24 cellular contexts compared by ENCODE assay signal in genomic region chr12:32062841-32063240, GRCh38.
DNase-seq lines count a peak whose midpoint lies in the region; ATAC-seq, FAIRE-seq and TF ChIP-seq lines count a peak whose summit lies in the region.
"Had no signal": no experiment of that assay in that cellular context is flagged by ENCODE, and none has a peak within 500 bp of the region (broad histone marks: within the 10 kb centered on the region; RNA-seq: fewer than 3 reads in every experiment).

No MANE protein-coding gene starts in this region.

- no peak overlapping the region for H3K4me3 Mint-ChIP-seq in memory B cell
- H3K4me3 Mint-ChIP-seq: activated naive CD8-positive, alpha-beta T cell treated with anti-CD3 and anti-CD28 coated beads, Interleukin-2, amount 10 ng/mL, durations not matched to agents 7 days and 5 days; natural killer cell treated with Interleukin-12 subunit alpha and Interleukin-12 subunit beta and Interleukin-15 and Interleukin-18, amount 100 ng/mL, for 72 hours had no signal

- H3K4me1 Mint-ChIP-seq in memory B cell = peaks cover 10% of the 10 kb centered on the region

- H3K9me3 Mint-ChIP-seq in memory B cell = peaks cover 2% of the 10 kb centered on the region
- H3K9me3 Mint-ChIP-seq: activated naive CD8-positive, alpha-beta T cell treated with anti-CD3 and anti-CD28 coated beads, Interleukin-2, amount 10 ng/mL, durations not matched to agents 7 days and 5 days; activated T-helper 2 cell treated with anti-CD3 and anti-CD28 coated beads, Interferon-gamma antibody, Interleukin-2, Interleukin-4, amounts not matched to agents 10 μg/mL and 5 μg/mL and 100 μg/mL, durations not matched to agents 14 hours and 24 hours and 36 hours; natural killer cell treated with Interleukin-12 subunit alpha and Interleukin-12 subunit beta and Interleukin-15 and Interleukin-18, amount 100 ng/mL, for 72 hours had no signal

- H3K4me3 ChIP-seq in GM12865 (ENCODE audit: low read depth, low read length) = no peak overlapping the region
- H3K4me3 ChIP-seq: body of pancreas, colonic mucosa, MG63, tibial artery had no signal

- TF ChIP-seq CTCF in GM12865 (IDR thresholded peaks at IDR 0.05; ENCODE audit: insufficient read depth, low read depth, low read length, missing control alignments) = no peak

- H3K27ac Mint-ChIP-seq in memory B cell = peak overlapping the region; percentile 79
- H3K27ac Mint-ChIP-seq: activated naive CD8-positive, alpha-beta T cell treated with anti-CD3 and anti-CD28 coated beads, Interleukin-2, amount 10 ng/mL, durations not matched to agents 7 days and 5 days; activated T-helper 2 cell treated with anti-CD3 and anti-CD28 coated beads, Interferon-gamma antibody, Interleukin-2, Interleukin-4, amounts not matched to agents 10 μg/mL and 5 μg/mL and 100 μg/mL, durations not matched to agents 14 hours and 24 hours and 36 hours; natural killer cell treated with Interleukin-12 subunit alpha and Interleukin-12 subunit beta and Interleukin-15 and Interleukin-18, amount 100 ng/mL, for 72 hours had no signal

- FAIRE-seq in HTR-8/SVneo (lab: Jason Lieb, UNC) = no peak
- FAIRE-seq: G401.6, TTC549 had no signal

- peak; percentile 51 for DNase-seq in GM12865 (ENCODE audit: low read depth)
- peak; percentile 21 for DNase-seq in KBM-7
- peak; percentile 61 for DNase-seq in OCI-M1 (lab: John Stamatoyannopoulos, UW)
- no peak for DNase-seq in memory B cell (ENCODE audit: low spot score in 2 of 2)
- no peak for DNase-seq in amniotic stem cell (lab: John Stamatoyannopoulos, UW)
- no peak for DNase-seq in HTR-8/SVneo (ENCODE audit: insufficient read length, low spot score)
- DNase-seq in NK-92 treated with Interleukin-12 subunit alpha and Interleukin-12 subunit beta, amount 100 ng/mL, for 24 hours (lab: John Stamatoyannopoulos, UW) = no peak
- DNase-seq: activated CD4-positive, alpha-beta T cell treated with anti-CD3 and anti-CD28 coated beads for 4 hours; activated naive CD8-positive, alpha-beta T cell treated with anti-CD3 and anti-CD28 coated beads, Interleukin-2, amount 10 ng/mL, durations not matched to agents 7 days and 5 days; body of pancreas; colonic mucosa; glutamatergic neuron; left cardiac atrium; MG63; NCI-H2081; stimulated activated CD4-positive, alpha-beta T cell treated with anti-CD3 and anti-CD28 coated beads, Interleukin-1b, Interleukin-23, amount 100 ng/mL, for 48 hours; stimulated activated naive CD4-positive, alpha-beta T cell treated with Interleukin-2 at 50 U/mL for 16 hours; tibial artery had no signal

- ATAC-seq in memory B cell (ENCODE audit: low read depth) (no peak), GM21390 (IDR thresholded peaks at IDR 0.05; ENCODE audit: unreplicated experiment) (no peak)
- ATAC-seq: body of pancreas; HCT116; left cardiac atrium; natural killer cell treated with Interleukin-12 subunit alpha and Interleukin-12 subunit beta and Interleukin-15 and Interleukin-18, amount 100 ng/mL, for 72 hours had no signal

- peaks cover 2% of the 10 kb centered on the region for H3K36me3 Mint-ChIP-seq in memory B cell
- H3K36me3 Mint-ChIP-seq: activated naive CD8-positive, alpha-beta T cell treated with anti-CD3 and anti-CD28 coated beads, Interleukin-2, amount 10 ng/mL, durations not matched to agents 7 days and 5 days; natural killer cell treated with Interleukin-12 subunit alpha and Interleukin-12 subunit beta and Interleukin-15 and Interleukin-18, amount 100 ng/mL, for 72 hours had no signal

- in situ Hi-C loops in KBM-7 (cut with MboI; ENCODE audit: low pct_unique_long_range_greater_than_20kb, low sequenced_read_pairs) = no loop called here

- no peaks in the 10 kb centered on the region for H3K27me3 Mint-ChIP-seq in memory B cell
- H3K27me3 Mint-ChIP-seq: activated naive CD8-positive, alpha-beta T cell treated with anti-CD3 and anti-CD28 coated beads, Interleukin-2, amount 10 ng/mL, durations not matched to agents 7 days and 5 days had no signal

Comparison
In these comparisons a context has a peak if more than half of its experiments do, and no peak if none do; other contexts are left out.
1. DNase-seq: peak in GM12865 (single experiment), KBM-7 (single experiment) and OCI-M1 (single experiment); none in memory B cell (0 of 2), amniotic stem cell (single experiment), HTR-8/SVneo (single experiment) and NK-92 treated with Interleukin-12 subunit alpha and Interleukin-12 subunit beta, amount 100 ng/mL, for 24 hours (single experiment).